In genomic region chr20:35662541-35662940, GRCh38 we compare ENCODE assay signal across 10 cellular contexts. TPM values are rescaled to one million over a fixed set of nuclear protein-coding genes. Genes with fewer than 3 reads are reported as not detected.
A peak's percentile ranks its signal among the peaks of the same experiment; 100 is the strongest.
DNase-seq lines count a peak whose midpoint lies in the region; ATAC-seq and TF ChIP-seq lines count a peak whose summit lies in the region.
"Had no signal": no experiment of that assay in that cellular context is flagged by ENCODE, and none has a peak within 500 bp of the region (broad histone marks: within the 10 kb centered on the region; RNA-seq: fewer than 3 reads in every experiment).

No MANE protein-coding gene starts in this region.

- H3K4me3 ChIP-seq in GM08714 (ENCODE audit: low read length) = peak overlapping the region; percentile 80; the same call in 1 of the 2 replicates
- H3K4me3 ChIP-seq in Panc1 (ENCODE audit: low read depth in 2 of 2, low read length in 2 of 2) = peak overlapping the region; percentile 42 to 93
- H3K4me3 ChIP-seq in endocrine pancreas (ENCODE audit: control insufficient read depth, insufficient read depth, low read length) = peak overlapping the region; percentile 94
- peak overlapping the region; percentile 71 for H3K4me3 ChIP-seq in rectal smooth muscle tissue (ENCODE audit: low read length)

- no TSS peak for BruUV-seq in Panc1 (replicated peaks; lab: Mats Ljungman, UMichigan)

- H3K9ac ChIP-seq in endocrine pancreas (ENCODE audit: control insufficient read depth, insufficient read depth, low read length) (no peak overlapping the region), rectal smooth muscle tissue (ENCODE audit: low read length) (no peak overlapping the region)

- TF ChIP-seq CTCF in Panc1 (IDR thresholded peaks at IDR 0.05) = no peak

- intact Hi-C loops in Panc1 (cut with micrococcal nuclease; ENCODE audit: unreplicated experiment) = no loop called here

- H3K27me3 ChIP-seq in Panc1 (ENCODE audit: control insufficient read depth, insufficient read depth, low read length) = no peaks in the 10 kb centered on the region
- no peaks in the 10 kb centered on the region for H3K27me3 ChIP-seq in endocrine pancreas (ENCODE audit: control insufficient read depth, insufficient read depth, low read length)
- no peaks in the 10 kb centered on the region for H3K27me3 ChIP-seq in rectal smooth muscle tissue (ENCODE audit: control insufficient read depth, insufficient read depth, low read length)

- POLR2A ChIA-PET in Panc1 (lab: Charles Lee) = no interaction called here

- in situ Hi-C loops in Panc1 (cut with HindIII; ENCODE audit: low pct_unique_long_range_greater_than_20kb, low sequenced_read_pairs) = no loop called here

- H3K9me3 ChIP-seq in Panc1 (ENCODE audit: control insufficient read depth, insufficient read depth, low read depth, low read length) = no peaks in the 10 kb centered on the region
- no peaks in the 10 kb centered on the region for H3K9me3 ChIP-seq in endocrine pancreas (ENCODE audit: control insufficient read depth, low read length)

- CTCF ChIA-PET in Panc1 (lab: Charles Lee) = no interaction called here

- H3K27ac ChIP-seq in Panc1 (ENCODE audit: low read length) (0 out of 2 replicates have a peak overlapping the region, but pooled peaks have one; percentile 19), rectal smooth muscle tissue (ENCODE audit: low read depth, low read length) (no peak overlapping the region)

- H3K36me3 ChIP-seq in Panc1 (ENCODE audit: control insufficient read depth, insufficient read depth, low read length) = no peaks in the 10 kb centered on the region; the same call in 1 of the 2 replicates
- no peaks in the 10 kb centered on the region for H3K36me3 ChIP-seq in endocrine pancreas (ENCODE audit: control insufficient read depth, insufficient read depth, low read length)
- H3K36me3 ChIP-seq in rectal smooth muscle tissue (ENCODE audit: control insufficient read depth, insufficient read depth, low read length) = no peaks in the 10 kb centered on the region

- DNase-seq in Panc1 (ENCODE audit: low read depth, low spot score) (no peak), NCI-H1694 (lab: John Stamatoyannopoulos, UW) (no peak), HuH-7 (ENCODE audit: low spot score) (no peak), COR-L47 (lab: John Stamatoyannopoulos, UW) (no peak)
- DNase-seq: kidney glomerular epithelial cell, WERI-Rb-1 had no signal

- ATAC-seq in Panc1 = no peak
- ATAC-seq in GM18909 (IDR thresholded peaks at IDR 0.05; ENCODE audit: poor library complexity, unreplicated experiment) = no peak

- H3K4me1 ChIP-seq in Panc1 (ENCODE audit: control insufficient read depth, insufficient read depth, low read length) (peaks cover 23% of the 10 kb centered on the region), endocrine pancreas (ENCODE audit: control insufficient read depth, insufficient read depth, low read length) (peaks cover 23% of the 10 kb centered on the region), rectal smooth muscle tissue (ENCODE audit: control insufficient read depth, insufficient read depth, low read length) (peaks cover 16% of the 10 kb centered on the region)

RNA-seq across cellular contexts. Expression of gene CPNE1, which starts 2.2 kb away (rescaled TPM):
- 217 TPM for total RNA-seq in Panc1 (2021; ENCODE audit: unreplicated experiment)
- polyA plus RNA-seq in Panc1 (2012; ENCODE audit: insufficient read length) = 273 TPM

RNA-seq across cellular contexts. Expression of gene RBM12, which starts 2.2 kb away (rescaled TPM):
- 100 TPM for total RNA-seq in Panc1 (2021; ENCODE audit: unreplicated experiment)
- polyA plus RNA-seq in Panc1 (2012; ENCODE audit: insufficient read length) = 45.0 TPM

RNA-seq across cellular contexts. Expression of gene NFS1, which starts 36.6 kb away (rescaled TPM):
- total RNA-seq in Panc1 (2021; ENCODE audit: unreplicated experiment) = 44.9 TPM
- polyA plus RNA-seq in Panc1 (2012; ENCODE audit: insufficient read length) = 32.6 TPM

RNA-seq across cellular contexts. Expression of gene ROMO1, which starts 36.7 kb away (rescaled TPM):
- total RNA-seq in Panc1 (2021; ENCODE audit: unreplicated experiment) = 319 TPM
- 767 TPM for polyA plus RNA-seq in Panc1 (2012; ENCODE audit: insufficient read length)

RNA-seq across cellular contexts. Expression of gene SPAG4, which starts 46.9 kb away (rescaled TPM):
- 17.6 TPM for total RNA-seq in Panc1 (2021; ENCODE audit: unreplicated experiment)
- polyA plus RNA-seq in Panc1 (2012; ENCODE audit: insufficient read length) = 28.9 TPM
